In the genomic region with DNA sequence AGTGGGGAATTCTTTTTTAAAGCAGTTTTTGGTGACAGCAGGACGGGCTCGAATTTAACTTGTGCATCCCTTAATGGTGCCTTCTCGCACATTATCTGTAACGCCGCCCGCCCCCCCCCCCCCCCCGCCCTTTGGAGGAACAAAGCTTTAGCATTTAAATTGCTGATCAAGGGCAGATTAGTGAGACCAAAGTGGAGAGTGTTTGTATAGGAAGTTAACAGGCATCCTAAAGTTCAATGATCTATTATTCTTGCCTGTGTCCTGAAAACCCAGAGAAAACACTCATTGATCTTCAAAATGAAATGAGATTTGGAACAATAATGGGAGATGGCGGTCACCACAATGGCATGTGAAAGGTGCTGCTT, we compare ENCODE assay signal across 8 cellular contexts. TPM values are rescaled to one million over a fixed set of nuclear protein-coding genes. Genes with fewer than 3 reads are reported as not detected.
DNase-seq lines count a peak whose midpoint lies in the region; FAIRE-seq and TF ChIP-seq lines count a peak whose summit lies in the region.

No MANE protein-coding gene starts in this region.

- no peak overlapping the region for H3K27ac ChIP-seq in SK-N-MC
- peak overlapping the region; percentile 97 to 99 (median 98) for H3K27ac ChIP-seq in sigmoid colon

- peak overlapping the region; percentile 18 for H3K9ac ChIP-seq in SK-N-MC (ENCODE audit: insufficient read length)

- H3K4me3 ChIP-seq in GM12875 (ENCODE audit: low read depth, low read length) (peak overlapping the region; percentile 42), SK-N-MC (peak overlapping the region; percentile 95), fibroblast of pulmonary artery (replicated peaks; ENCODE audit: low read depth, low read length) (peak overlapping the region; percentile 78), sigmoid colon (peak overlapping the region; percentile 77 to 91 (median 88))

- TF ChIP-seq CTCF in GM12875 (IDR thresholded peaks at IDR 0.05; ENCODE audit: borderline replicate concordance, insufficient read depth, low read depth, low read length): no peak
- TF ChIP-seq CTCF in fibroblast of pulmonary artery (IDR thresholded peaks at IDR 0.05; ENCODE audit: low read length, missing control alignments): no peak
- no peak for TF ChIP-seq CTCF in sigmoid colon (IDR thresholded peaks at IDR 0.05)

- intact Hi-C loops in sigmoid colon (cut with DNase I): loop anchor here (2.0 to 10.0 kb wide), 6 partner anchors 179 to 571 kb away; partner anchors contain the start of genes HS2ST1 and SELENOF

- no peak for TF ChIP-seq EP300 in sigmoid colon (IDR thresholded peaks at IDR 0.05)

- TF ChIP-seq POLR2A in sigmoid colon (IDR thresholded peaks at IDR 0.05) (no peak), H54 (IDR thresholded peaks at IDR 0.05; ENCODE audit: low read depth, low read length) (no peak)

- FAIRE-seq in H54 (lab: Jason Lieb, UNC): no peak

- no peaks in the 10 kb centered on the region for H3K27me3 ChIP-seq in sigmoid colon

- 0 to 1% methylated on average over 8 of the region's 8 CpGs for WGBS in sigmoid colon, 2 donors

- H3K4me1 ChIP-seq in sigmoid colon: peaks cover 0 to 50% (median 36%) of the 10 kb centered on the region in 4 donors

- DNase-seq in SK-N-MC (ENCODE audit: low read depth, low spot score) (no peak), fibroblast of pulmonary artery (ENCODE audit: low read depth) (no peak), sigmoid colon (no peak), NCI-H1105 treated with DMSO at 0.1 percent for 48 hours (lab: John Stamatoyannopoulos, UW) (no peak), H54 (ENCODE audit: insufficient read length, low spot score) (no peak), SKM-1 treated with dmso at 0.1 percent for 144 hours (lab: John Stamatoyannopoulos, UW; ENCODE audit: unreplicated experiment) (no peak)
- DNase-seq in activated CD4-positive, CD25-positive, alpha-beta regulatory T cell (lab: John Stamatoyannopoulos, UW): no peak

- H3K9me3 ChIP-seq in SK-N-MC (ENCODE audit: low read depth, low read length) (no peaks in the 10 kb centered on the region), sigmoid colon (no peaks in the 10 kb centered on the region)

- H3K36me3 ChIP-seq in SK-N-MC (ENCODE audit: insufficient read depth, low read length) (peaks cover 17% of the 10 kb centered on the region), sigmoid colon (no peaks in the 10 kb centered on the region)

RNA-seq across cellular contexts. Expression of gene LMO4, which starts 2.3 kb away (rescaled TPM):
- total RNA-seq in sigmoid colon: 10 to 100 TPM; 41.7 to 68.3 (median 59.3) TPM
- polyA plus RNA-seq in sigmoid colon: 10 to 100 TPM; 24.5 to 37.8 (median 36.4) TPM

Comparison
In these comparisons a context has a peak if more than half of its experiments do, and no peak if none do; other contexts are left out.
1. H3K4me3 ChIP-seq: peak in every context shown above with its lines; median percentile 95 in SK-N-MC; 88 in sigmoid colon; 78 in fibroblast of pulmonary artery; 42 in GM12875.